8 cellular contexts compared by ENCODE assay signal in the genomic region with DNA sequence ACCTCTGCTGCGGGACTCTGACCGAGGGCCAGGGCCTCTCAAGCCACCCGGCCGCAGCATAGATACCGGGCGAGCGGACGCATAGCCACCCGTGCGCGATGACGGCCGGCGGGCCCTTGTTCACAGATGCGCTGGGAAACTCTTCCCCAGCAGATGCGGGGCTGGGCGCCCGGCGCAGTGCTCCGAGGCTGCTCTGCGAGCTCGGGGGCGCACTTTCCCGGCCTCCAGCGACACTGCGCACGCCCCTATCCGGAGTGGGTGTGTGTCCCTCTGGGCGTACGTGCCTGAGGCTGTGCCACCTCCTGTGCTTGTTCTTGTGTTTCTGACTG.
DNase-seq lines count a peak whose midpoint lies in the region; ATAC-seq, FAIRE-seq and TF ChIP-seq lines count a peak whose summit lies in the region.

No MANE protein-coding gene starts in this region.

- peaks cover 53 to 59% of the 10 kb centered on the region in 2 donors for H3K27me3 Mint-ChIP-seq in CD4-positive, alpha-beta memory T cell

- DNase-seq in GM12891 (ENCODE audit: insufficient read length, low spot score) (peak; percentile 56), body of pancreas (no peak), lung (ENCODE audit: low spot score) (no peak), NCI-H226 (no peak), BE2C (no peak)
- DNase-seq in CD4-positive, alpha-beta memory T cell = no peak

- FAIRE-seq in GM12891 (lab: Jason Lieb, UNC) = no peak

- TF ChIP-seq CTCF in body of pancreas (IDR thresholded peaks at IDR 0.05) (no peak), lung (IDR thresholded peaks at IDR 0.05; ENCODE audit: control extremely low read depth, extremely low read depth) (no peak), BE2C (IDR thresholded peaks at IDR 0.05; ENCODE audit: low read depth, low read length) (no peak)

- H3K4me1 ChIP-seq in body of pancreas = peaks cover 19% of the 10 kb centered on the region
- peaks cover 0 to 16% of the 10 kb centered on the region in 2 donors for H3K4me1 ChIP-seq in lung (ENCODE audit: control insufficient read depth in 2 of 2, insufficient read depth in 2 of 2, low read length in 2 of 2)
- no peaks in the 10 kb centered on the region for H3K4me1 ChIP-seq in CD4-positive, alpha-beta memory T cell (ENCODE audit: insufficient read depth, low read length)
- H3K4me1 ChIP-seq in BE2C = no peaks in the 10 kb centered on the region

- CTCF ChIA-PET in CD4-positive, alpha-beta memory T cell (lab: Charles Lee; ENCODE audit: partially characterized antibody) = no interaction called here

- WGBS in body of pancreas, 2 donors = 1 to 3% methylated on average over 6 to 30 of the region's 30 CpGs
- WGBS in lung, 2 donors = 2% methylated on average over 28 to 30 of the region's 30 CpGs

- H3K27ac ChIP-seq in body of pancreas (no peak overlapping the region), lung (ENCODE audit: low read depth in 1 of 2, low read length in 1 of 2) (peak overlapping the region in 1 of 2 donors; percentile 38)
- H3K27ac ChIP-seq in CD4-positive, alpha-beta memory T cell (ENCODE audit: low read depth, low read length) = no peak overlapping the region

- TF ChIP-seq POLR2A in GM12891 (IDR thresholded peaks at IDR 0.05; ENCODE audit: low read depth, low read length) = no peak
- TF ChIP-seq POLR2A in body of pancreas (IDR thresholded peaks at IDR 0.05) = no peak

- H3K36me3 ChIP-seq in body of pancreas (replicated peaks in 1 of 2; ENCODE audit: insufficient read depth in 1 of 2, low read depth in 2 of 2) (no peaks in the 10 kb centered on the region), lung (ENCODE audit: control insufficient read depth in 2 of 2, insufficient read depth in 2 of 2, low read length in 2 of 2) (no peaks in the 10 kb centered on the region), BE2C (no peaks in the 10 kb centered on the region)
- H3K36me3 ChIP-seq in CD4-positive, alpha-beta memory T cell (ENCODE audit: insufficient read depth, low read length) = no peaks in the 10 kb centered on the region

- intact Hi-C loops in body of pancreas (cut with DNase I) = no loop called here
- intact Hi-C loops in CD4-positive, alpha-beta memory T cell (cut with micrococcal nuclease) = no loop called here

- ATAC-seq in HG02852 (IDR thresholded peaks at IDR 0.05; ENCODE audit: unreplicated experiment) = peak; percentile 42
- ATAC-seq in body of pancreas = peak; percentile 36
- peak; percentile 45 for ATAC-seq in lung (ENCODE audit: insufficient read depth, low FRiP score)
- ATAC-seq in HG02970 (IDR thresholded peaks at IDR 0.05; ENCODE audit: low FRiP score, unreplicated experiment) = no peak

- peaks cover 0 to 10% (median 5%) of the 10 kb centered on the region in 4 donors for H3K4me1 Mint-ChIP-seq in CD4-positive, alpha-beta memory T cell

- H3K36me3 Mint-ChIP-seq in CD4-positive, alpha-beta memory T cell = no peaks in the 10 kb centered on the region

- peaks cover 0 to 11% of the 10 kb centered on the region in 2 donors for H3K27me3 ChIP-seq in body of pancreas
- H3K27me3 ChIP-seq in lung (ENCODE audit: control insufficient read depth, insufficient read depth) = peaks cover 12% of the 10 kb centered on the region
- H3K27me3 ChIP-seq in CD4-positive, alpha-beta memory T cell (ENCODE audit: insufficient read depth, low read length) = peaks cover 12% of the 10 kb centered on the region
- H3K27me3 ChIP-seq in BE2C = peaks cover 39% of the 10 kb centered on the region

- H3K4me3 Mint-ChIP-seq in CD4-positive, alpha-beta memory T cell = peak overlapping the region in 1 of 8 donors; percentile 26

- H3K9me3 ChIP-seq in body of pancreas = no peaks in the 10 kb centered on the region
- no peaks in the 10 kb centered on the region for H3K9me3 ChIP-seq in lung (ENCODE audit: control insufficient read depth in 2 of 2, insufficient read depth in 1 of 2, low read length in 1 of 2)
- H3K9me3 ChIP-seq in CD4-positive, alpha-beta memory T cell (ENCODE audit: control insufficient read depth in 1 of 2, low read length in 2 of 2) = no peaks in the 10 kb centered on the region
- no peaks in the 10 kb centered on the region for H3K9me3 ChIP-seq in BE2C

- no peak overlapping the region for H3K27ac Mint-ChIP-seq in CD4-positive, alpha-beta memory T cell

- H3K4me3 ChIP-seq in body of pancreas (no peak overlapping the region), lung (peak overlapping the region; percentile 43), BE2C (ENCODE audit: low read depth, low read length) (no peak overlapping the region; the same call in 1 of the 2 replicates)
- H3K4me3 ChIP-seq in CD4-positive, alpha-beta memory T cell (ENCODE audit: low read length in 2 of 2) = no peak overlapping the region

- H3K9me3 Mint-ChIP-seq in CD4-positive, alpha-beta memory T cell = peaks cover 0 to 2% (median 0%) of the 10 kb centered on the region in 8 donors

- POLR2A ChIA-PET in CD4-positive, alpha-beta memory T cell (lab: Charles Lee; ENCODE audit: partially characterized antibody) = no interaction called here

TF ChIP-seq in GM12891, 5 proteins besides CTCF, POLR2A, EP300 and RAD21:
- TF ChIP-seq TAF1 (IDR thresholded peaks at IDR 0.05; ENCODE audit: low read depth, low read length) (no peak), PAX5 (IDR thresholded peaks at IDR 0.05; ENCODE audit: insufficient read depth, low read length, severe bottlenecking) (no peak), POLR2AphosphoS5 (IDR thresholded peaks at IDR 0.05; ENCODE audit: low read depth, low read length) (no peak), SPI1 (IDR thresholded peaks at IDR 0.05; ENCODE audit: low read depth, low read length) (no peak), POU2F2 (IDR thresholded peaks at IDR 0.05; ENCODE audit: low read depth, low read length) (no peak)
